In the genomic region with DNA sequence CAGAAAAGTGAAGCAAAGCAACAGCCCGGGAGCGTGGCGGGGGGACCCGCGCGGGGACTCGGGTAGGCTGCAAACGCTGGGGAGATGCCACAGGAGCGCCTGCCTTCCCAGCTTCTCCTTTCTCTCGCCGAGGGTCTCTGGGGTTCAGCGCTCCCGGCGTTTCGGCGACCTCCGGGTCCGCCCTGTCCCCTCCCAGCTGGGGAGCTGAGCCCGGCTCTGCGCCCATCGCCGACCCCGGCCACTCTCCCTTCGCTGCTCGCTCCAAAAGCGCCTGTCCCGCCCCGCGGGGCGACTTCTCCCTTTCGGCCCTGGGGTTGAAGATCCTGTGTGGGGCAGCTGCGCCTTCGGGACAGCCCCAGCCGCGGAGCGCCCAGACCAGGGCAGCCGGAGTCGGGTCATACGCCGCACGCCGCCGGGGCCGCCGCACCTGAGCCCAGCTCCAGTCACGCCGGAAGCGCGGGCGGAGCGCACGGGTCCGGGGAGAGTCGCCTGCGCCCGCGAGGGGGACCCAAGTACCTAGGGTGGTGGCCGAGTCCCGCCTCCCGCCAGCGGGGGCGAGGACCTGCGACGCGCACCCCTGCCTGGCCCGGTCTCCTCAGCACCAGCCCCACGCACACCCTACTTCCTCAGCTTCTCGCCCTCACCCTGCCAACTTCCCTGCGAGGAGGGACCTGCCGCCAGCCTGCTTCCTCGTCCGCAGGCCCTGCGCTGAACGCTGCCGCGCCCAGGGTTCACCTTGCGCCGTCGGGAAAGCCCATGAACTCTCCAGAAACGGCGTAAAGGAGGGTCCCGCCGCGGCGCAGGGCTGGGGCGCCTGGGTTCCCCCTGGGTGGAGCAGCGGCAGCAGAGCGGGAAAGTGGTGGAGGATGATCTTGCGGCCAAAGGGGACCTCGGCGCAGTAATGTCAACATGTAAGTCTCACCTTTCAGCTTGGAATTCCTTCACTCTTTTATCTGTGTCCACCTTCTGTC, we compare ENCODE assay signal across 1 cellular context.
TF ChIP-seq lines count a peak whose summit lies in the region.

TSS of gene ADGRG6 (plus strand) at position 587 of the 971 bp plus-strand sequence. CDS start at position 910, 323 bp downstream.

TF ChIP-seq in HepG2, 621 proteins besides CTCF, POLR2A, EP300 and RAD21 (continued from another document and continues in another):
- TF ChIP-seq NFKBIZ (CRISPR knock-in tag; IDR thresholded peaks at IDR 0.05) (peak; percentile 76; the same call in 1 of the 2 replicates), REST (IDR thresholded peaks at IDR 0.05; ENCODE audit: borderline replicate concordance in 1 of 2, low read depth in 1 of 2, low read length in 2 of 2) (peak in 1 of 2 experiments; percentile 63; a peak in 1 of 4 replicates), PCBP2 (optimal IDR thresholded peaks at IDR 0.05; ENCODE audit: low read depth, low read length, poor library complexity, severe bottlenecking) (no peak), PAF1 (CRISPR knock-in tag; IDR thresholded peaks at IDR 0.05) (no peak), FOXK1 (CRISPR knock-in tag; IDR thresholded peaks at IDR 0.05; ENCODE audit: borderline replicate concordance, low read depth) (peak; percentile 14; the same call in 1 of the 2 replicates), MED13 (CRISPR knock-in tag; IDR thresholded peaks at IDR 0.05) (peak; percentile 87), ZNF576 (CRISPR knock-in tag; IDR thresholded peaks at IDR 0.05) (no peak), TARDBP (CRISPR knock-in tag; IDR thresholded peaks at IDR 0.05) (peak; percentile 97), ZNF292 (CRISPR knock-in tag; IDR thresholded peaks at IDR 0.05; ENCODE audit: borderline replicate concordance, low read depth) (peak; percentile 66), ZC3H13 (CRISPR knock-in tag; IDR thresholded peaks at IDR 0.05) (0 out of 2 replicates have a peak, but pooled peaks have one; percentile 60), ZFP1 (CRISPR knock-in tag; IDR thresholded peaks at IDR 0.05) (no peak), PHF8 (CRISPR knock-in tag; IDR thresholded peaks at IDR 0.05) (peak; percentile 84), ZNF138 (CRISPR knock-in tag; IDR thresholded peaks at IDR 0.05; ENCODE audit: low read depth) (peak; percentile 72; the same call in 1 of the 2 replicates), IKZF4 (CRISPR knock-in tag; IDR thresholded peaks at IDR 0.05; ENCODE audit: borderline replicate concordance, low read depth, not compliant biosample characterization) (peak; percentile 89), SP1 (IDR thresholded peaks at IDR 0.05) (no peak), SP1 (CRISPR knock-in tag; IDR thresholded peaks at IDR 0.05) (peak; percentile 42; the same call in 1 of the 2 replicates), FOSL2 (CRISPR knock-in tag; IDR thresholded peaks at IDR 0.05) (peak; percentile 50; the same call in 1 of the 2 replicates), ZFYVE20 (CRISPR knock-in tag; IDR thresholded peaks at IDR 0.05; ENCODE audit: borderline replicate concordance, low read depth) (no peak), POGZ (CRISPR knock-in tag; IDR thresholded peaks at IDR 0.05) (peak; percentile 97), DDIT3 (CRISPR knock-in tag; IDR thresholded peaks at IDR 0.05) (no peak), SNAI1 (CRISPR knock-in tag; IDR thresholded peaks at IDR 0.05; ENCODE audit: borderline replicate concordance) (peak; percentile 98), SIN3B (IDR thresholded peaks at IDR 0.05; ENCODE audit: low read length) (no peak), NAIF1 (CRISPR knock-in tag; IDR thresholded peaks at IDR 0.05; ENCODE audit: borderline replicate concordance) (no peak; the same call in 1 of the 2 replicates), KDM5B (CRISPR knock-in tag; IDR thresholded peaks at IDR 0.05; ENCODE audit: borderline replicate concordance) (peak; percentile 95; the same call in 1 of the 2 replicates), ZXDC (CRISPR knock-in tag; IDR thresholded peaks at IDR 0.05) (no peak), HDAC6 (IDR thresholded peaks at IDR 0.05; ENCODE audit: low read depth, low read length) (no peak), EHMT2 (IDR thresholded peaks at IDR 0.05; ENCODE audit: borderline replicate concordance, low read depth, low read length) (no peak), ZNF432 (CRISPR knock-in tag; IDR thresholded peaks at IDR 0.05; ENCODE audit: borderline replicate concordance) (no peak), JUN (CRISPR knock-in tag; IDR thresholded peaks at IDR 0.05) (0 out of 2 replicates have a peak, but pooled peaks have one; percentile 28), ZMYM3 (CRISPR knock-in tag; IDR thresholded peaks at IDR 0.05) (peak; percentile 36; the same call in 1 of the 2 replicates), HNRNPK (IDR thresholded peaks at IDR 0.05; ENCODE audit: low read depth, low read length, poor library complexity, severe bottlenecking) (peak; percentile 97), RARA (CRISPR knock-in tag; IDR thresholded peaks at IDR 0.05) (peak; percentile 58), ZNF547 (CRISPR knock-in tag; IDR thresholded peaks at IDR 0.05) (peak; percentile 97), SAP130 (CRISPR knock-in tag; IDR thresholded peaks at IDR 0.05; ENCODE audit: low read depth) (peak; percentile 95), ZNF331 (CRISPR knock-in tag; IDR thresholded peaks at IDR 0.05) (peak; percentile 70), ZNF629 (CRISPR knock-in tag; conservative IDR thresholded peaks at IDR 0.05) (peak; percentile 56), MYC (CRISPR knock-in tag; IDR thresholded peaks at IDR 0.05; ENCODE audit: borderline replicate concordance) (peak; percentile 95), RXRA (CRISPR knock-in tag; IDR thresholded peaks at IDR 0.05) (peak; percentile 92)
- TF ChIP-seq, protein P1, sequence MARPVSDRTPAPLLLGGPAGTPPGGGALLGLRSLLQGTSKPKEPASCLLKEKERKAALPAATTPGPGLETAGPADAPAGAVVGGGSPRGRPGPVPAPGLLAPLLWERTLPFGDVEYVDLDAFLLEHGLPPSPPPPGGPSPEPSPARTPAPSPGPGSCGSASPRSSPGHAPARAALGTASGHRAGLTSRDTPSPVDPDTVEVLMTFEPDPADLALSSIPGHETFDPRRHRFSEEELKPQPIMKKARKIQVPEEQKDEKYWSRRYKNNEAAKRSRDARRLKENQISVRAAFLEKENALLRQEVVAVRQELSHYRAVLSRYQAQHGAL (CRISPR knock-in tag; IDR thresholded peaks at IDR 0.05; ENCODE audit: not compliant biosample characterization): peak; percentile 79
- TF ChIP-seq, protein P2, sequence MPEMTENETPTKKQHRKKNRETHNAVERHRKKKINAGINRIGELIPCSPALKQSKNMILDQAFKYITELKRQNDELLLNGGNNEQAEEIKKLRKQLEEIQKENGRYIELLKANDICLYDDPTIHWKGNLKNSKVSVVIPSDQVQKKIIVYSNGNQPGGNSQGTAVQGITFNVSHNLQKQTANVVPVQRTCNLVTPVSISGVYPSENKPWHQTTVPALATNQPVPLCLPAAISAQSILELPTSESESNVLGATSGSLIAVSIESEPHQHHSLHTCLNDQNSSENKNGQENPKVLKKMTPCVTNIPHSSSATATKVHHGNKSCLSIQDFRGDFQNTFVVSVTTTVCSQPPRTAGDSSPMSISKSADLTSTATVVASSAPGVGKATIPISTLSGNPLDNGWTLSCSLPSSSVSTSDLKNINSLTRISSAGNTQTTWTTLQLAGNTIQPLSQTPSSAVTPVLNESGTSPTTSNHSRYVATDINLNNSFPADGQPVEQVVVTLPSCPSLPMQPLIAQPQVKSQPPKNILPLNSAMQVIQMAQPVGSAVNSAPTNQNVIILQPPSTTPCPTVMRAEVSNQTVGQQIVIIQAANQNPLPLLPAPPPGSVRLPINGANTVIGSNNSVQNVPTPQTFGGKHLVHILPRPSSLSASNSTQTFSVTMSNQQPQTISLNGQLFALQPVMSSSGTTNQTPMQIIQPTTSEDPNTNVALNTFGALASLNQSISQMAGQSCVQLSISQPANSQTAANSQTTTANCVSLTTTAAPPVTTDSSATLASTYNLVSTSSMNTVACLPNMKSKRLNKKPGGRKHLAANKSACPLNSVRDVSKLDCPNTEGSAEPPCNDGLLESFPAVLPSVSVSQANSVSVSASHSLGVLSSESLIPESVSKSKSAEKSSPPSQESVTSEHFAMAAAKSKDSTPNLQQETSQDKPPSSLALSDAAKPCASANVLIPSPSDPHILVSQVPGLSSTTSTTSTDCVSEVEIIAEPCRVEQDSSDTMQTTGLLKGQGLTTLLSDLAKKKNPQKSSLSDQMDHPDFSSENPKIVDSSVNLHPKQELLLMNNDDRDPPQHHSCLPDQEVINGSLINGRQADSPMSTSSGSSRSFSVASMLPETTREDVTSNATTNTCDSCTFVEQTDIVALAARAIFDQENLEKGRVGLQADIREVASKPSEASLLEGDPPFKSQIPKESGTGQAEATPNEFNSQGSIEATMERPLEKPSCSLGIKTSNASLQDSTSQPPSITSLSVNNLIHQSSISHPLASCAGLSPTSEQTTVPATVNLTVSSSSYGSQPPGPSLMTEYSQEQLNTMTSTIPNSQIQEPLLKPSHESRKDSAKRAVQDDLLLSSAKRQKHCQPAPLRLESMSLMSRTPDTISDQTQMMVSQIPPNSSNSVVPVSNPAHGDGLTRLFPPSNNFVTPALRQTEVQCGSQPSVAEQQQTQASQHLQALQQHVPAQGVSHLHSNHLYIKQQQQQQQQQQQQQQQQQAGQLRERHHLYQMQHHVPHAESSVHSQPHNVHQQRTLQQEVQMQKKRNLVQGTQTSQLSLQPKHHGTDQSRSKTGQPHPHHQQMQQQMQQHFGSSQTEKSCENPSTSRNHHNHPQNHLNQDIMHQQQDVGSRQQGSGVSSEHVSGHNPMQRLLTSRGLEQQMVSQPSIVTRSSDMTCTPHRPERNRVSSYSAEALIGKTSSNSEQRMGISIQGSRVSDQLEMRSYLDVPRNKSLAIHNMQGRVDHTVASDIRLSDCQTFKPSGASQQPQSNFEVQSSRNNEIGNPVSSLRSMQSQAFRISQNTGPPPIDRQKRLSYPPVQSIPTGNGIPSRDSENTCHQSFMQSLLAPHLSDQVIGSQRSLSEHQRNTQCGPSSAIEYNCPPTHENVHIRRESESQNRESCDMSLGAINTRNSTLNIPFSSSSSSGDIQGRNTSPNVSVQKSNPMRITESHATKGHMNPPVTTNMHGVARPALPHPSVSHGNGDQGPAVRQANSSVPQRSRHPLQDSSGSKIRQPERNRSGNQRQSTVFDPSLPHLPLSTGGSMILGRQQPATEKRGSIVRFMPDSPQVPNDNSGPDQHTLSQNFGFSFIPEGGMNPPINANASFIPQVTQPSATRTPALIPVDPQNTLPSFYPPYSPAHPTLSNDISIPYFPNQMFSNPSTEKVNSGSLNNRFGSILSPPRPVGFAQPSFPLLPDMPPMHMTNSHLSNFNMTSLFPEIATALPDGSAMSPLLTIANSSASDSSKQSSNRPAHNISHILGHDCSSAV (CRISPR knock-in tag; IDR thresholded peaks at IDR 0.05; ENCODE audit: borderline replicate concordance): peak; percentile 84; the same call in 1 of the 2 replicates
- TF ChIP-seq, protein P3, sequence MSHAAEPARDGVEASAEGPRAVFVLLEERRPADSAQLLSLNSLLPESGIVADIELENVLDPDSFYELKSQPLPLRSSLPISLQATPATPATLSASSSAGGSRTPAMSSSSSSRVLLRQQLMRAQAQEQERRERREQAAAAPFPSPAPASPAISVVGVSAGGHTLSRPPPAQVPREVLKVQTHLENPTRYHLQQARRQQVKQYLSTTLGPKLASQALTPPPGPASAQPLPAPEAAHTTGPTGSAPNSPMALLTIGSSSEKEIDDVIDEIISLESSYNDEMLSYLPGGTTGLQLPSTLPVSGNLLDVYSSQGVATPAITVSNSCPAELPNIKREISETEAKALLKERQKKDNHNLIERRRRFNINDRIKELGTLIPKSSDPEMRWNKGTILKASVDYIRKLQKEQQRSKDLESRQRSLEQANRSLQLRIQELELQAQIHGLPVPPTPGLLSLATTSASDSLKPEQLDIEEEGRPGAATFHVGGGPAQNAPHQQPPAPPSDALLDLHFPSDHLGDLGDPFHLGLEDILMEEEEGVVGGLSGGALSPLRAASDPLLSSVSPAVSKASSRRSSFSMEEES (CRISPR knock-in tag; IDR thresholded peaks at IDR 0.05): no peak; the same call in 1 of the 2 replicates
